Comparison of ENCODE assay signal across 1 cellular context in the genomic region with DNA sequence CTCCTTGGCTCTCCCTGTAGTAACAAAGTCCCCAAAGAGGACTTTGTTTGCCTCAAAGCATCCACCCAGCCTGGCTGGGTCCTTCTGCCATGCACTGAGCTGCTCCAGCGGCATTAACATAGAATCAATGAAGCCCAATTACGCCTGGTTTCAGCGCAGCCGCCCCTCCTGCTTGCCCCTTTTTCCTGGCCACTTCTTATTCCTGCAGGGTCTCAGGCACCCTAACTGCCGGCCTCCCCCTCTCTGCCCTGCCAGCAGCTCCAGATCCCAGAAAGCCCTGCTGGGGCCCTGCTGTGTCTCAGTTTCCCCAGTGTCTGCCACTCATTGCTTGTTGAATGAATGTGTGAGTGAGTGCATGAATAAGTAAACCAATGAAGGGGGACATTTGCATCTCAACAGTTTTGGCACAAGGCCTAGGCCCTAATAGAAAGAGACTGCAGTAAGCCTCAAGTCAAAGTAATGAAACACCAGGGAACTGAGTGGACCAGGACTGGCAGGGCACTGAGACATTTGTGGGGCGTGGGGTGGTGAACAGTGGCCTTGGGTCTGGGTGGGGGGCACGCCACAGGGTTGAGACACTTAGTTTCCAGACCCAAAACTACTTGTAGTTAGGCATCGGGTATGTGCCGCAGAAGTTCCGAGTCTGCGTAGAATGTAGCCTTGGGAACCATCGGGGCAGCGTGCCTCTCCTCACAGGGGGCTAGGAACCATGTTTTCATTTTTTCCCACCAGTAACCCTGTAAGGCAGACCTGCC.
A peak's percentile ranks its signal among the peaks of the same experiment; 100 is the strongest.
TF ChIP-seq lines count a peak whose summit lies in the region.

No MANE protein-coding gene starts in this region.

TF ChIP-seq in HepG2, 621 proteins besides CTCF, POLR2A, EP300 and RAD21:
- TF ChIP-seq, protein P1, sequence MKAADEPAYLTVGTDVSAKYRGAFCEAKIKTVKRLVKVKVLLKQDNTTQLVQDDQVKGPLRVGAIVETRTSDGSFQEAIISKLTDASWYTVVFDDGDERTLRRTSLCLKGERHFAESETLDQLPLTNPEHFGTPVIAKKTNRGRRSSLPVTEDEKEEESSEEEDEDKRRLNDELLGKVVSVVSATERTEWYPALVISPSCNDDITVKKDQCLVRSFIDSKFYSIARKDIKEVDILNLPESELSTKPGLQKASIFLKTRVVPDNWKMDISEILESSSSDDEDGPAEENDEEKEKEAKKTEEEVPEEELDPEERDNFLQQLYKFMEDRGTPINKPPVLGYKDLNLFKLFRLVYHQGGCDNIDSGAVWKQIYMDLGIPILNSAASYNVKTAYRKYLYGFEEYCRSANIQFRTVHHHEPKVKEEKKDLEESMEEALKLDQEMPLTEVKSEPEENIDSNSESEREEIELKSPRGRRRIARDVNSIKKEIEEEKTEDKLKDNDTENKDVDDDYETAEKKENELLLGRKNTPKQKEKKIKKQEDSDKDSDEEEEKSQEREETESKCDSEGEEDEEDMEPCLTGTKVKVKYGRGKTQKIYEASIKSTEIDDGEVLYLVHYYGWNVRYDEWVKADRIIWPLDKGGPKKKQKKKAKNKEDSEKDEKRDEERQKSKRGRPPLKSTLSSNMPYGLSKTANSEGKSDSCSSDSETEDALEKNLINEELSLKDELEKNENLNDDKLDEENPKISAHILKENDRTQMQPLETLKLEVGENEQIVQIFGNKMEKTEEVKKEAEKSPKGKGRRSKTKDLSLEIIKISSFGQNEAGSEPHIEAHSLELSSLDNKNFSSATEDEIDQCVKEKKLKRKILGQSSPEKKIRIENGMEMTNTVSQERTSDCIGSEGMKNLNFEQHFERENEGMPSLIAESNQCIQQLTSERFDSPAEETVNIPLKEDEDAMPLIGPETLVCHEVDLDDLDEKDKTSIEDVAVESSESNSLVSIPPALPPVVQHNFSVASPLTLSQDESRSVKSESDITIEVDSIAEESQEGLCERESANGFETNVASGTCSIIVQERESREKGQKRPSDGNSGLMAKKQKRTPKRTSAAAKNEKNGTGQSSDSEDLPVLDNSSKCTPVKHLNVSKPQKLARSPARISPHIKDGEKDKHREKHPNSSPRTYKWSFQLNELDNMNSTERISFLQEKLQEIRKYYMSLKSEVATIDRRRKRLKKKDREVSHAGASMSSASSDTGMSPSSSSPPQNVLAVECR (CRISPR knock-in tag; IDR thresholded peaks at IDR 0.05; ENCODE audit: borderline replicate concordance), result 0 out of 2 replicates have a peak, but pooled peaks have one; percentile 4
- TF ChIP-seq MTF1 (CRISPR knock-in tag; IDR thresholded peaks at IDR 0.05), result no peak
